In the genomic region with DNA sequence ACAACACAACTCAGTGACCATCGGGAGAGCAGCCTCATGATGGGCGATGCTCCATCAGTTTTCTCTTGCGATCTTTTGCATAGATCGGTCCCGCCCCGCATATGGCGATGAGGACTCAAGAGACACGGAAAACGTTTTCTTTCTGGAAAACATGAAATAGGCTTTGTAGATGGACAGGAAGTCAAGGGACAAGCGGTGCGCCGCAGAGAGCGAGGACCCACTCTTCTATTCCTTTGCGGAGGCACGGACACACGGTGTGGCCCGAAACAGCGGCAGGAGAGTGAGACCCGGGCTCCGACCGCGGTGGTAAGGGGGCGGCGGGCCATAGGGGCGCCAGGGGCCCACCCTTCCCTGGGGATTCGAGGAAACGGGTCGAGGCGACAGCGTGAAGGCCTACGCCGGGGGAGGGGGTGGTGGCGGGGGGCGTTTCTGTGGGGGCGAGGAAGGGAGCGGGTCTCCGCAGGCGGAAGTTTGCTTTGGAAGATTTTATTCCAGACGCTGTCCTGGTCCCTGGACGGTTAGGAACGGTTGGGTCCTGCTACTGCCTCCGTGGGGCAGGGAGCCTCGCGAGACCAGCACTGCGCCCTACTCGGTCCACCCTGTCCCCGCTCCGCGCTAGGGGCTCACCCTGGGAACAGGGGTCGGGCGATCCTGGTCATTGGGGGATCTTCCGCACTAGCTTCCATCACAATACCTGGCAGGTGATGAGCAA, we compare ENCODE assay signal across 8 cellular contexts. TPM values are rescaled to one million over a fixed set of nuclear protein-coding genes. Genes with fewer than 3 reads are reported as not detected.
DNase-seq lines count a peak whose midpoint lies in the region; ATAC-seq and TF ChIP-seq lines count a peak whose summit lies in the region.

No MANE protein-coding gene starts in this region.

- CTCF ChIA-PET in IMR-90 (lab: Yijun Ruan, JAX): interaction anchor here (0.6 kb wide), 1 partner anchor 136 kb away, joined by 5 read pairs; no protein-coding TSS in a partner anchor

- H2AK5ac ChIP-seq in IMR-90 (ENCODE audit: low read depth, low read length): no peak overlapping the region

- H3K9me3 ChIP-seq in IMR-90 (ENCODE audit: control insufficient read depth, insufficient read depth, low read length): no peaks in the 10 kb centered on the region

- no peak overlapping the region for H4K5ac ChIP-seq in IMR-90 (ENCODE audit: low read depth, low read length)

- no peak overlapping the region for H2BK15ac ChIP-seq in IMR-90 (ENCODE audit: low read depth, low read length)

- BruUV-seq in IMR-90 (replicated peaks; lab: Mats Ljungman, UMichigan): no TSS peak

- peaks cover 2% of the 10 kb centered on the region for H3K4me1 ChIP-seq in IMR-90 (ENCODE audit: control insufficient read depth, insufficient read depth, low read length)

- no peak overlapping the region for H2BK120ac ChIP-seq in IMR-90 (ENCODE audit: low read depth, low read length)

- in situ Hi-C loops in IMR-90 (cut with MboI; ENCODE audit: low sequenced_read_pairs): no loop called here

- no peak overlapping the region for H2AK9ac ChIP-seq in IMR-90 (replicated peaks; ENCODE audit: low read depth, low read length, poor library complexity)

- POLR2A ChIA-PET in IMR-90 (lab: Charles Lee; ENCODE audit: unreplicated experiment): no interaction called here

- H3K14ac ChIP-seq in IMR-90 (replicated peaks; ENCODE audit: low read depth, low read length): no peak overlapping the region

- no peak overlapping the region for H2BK5ac ChIP-seq in IMR-90 (ENCODE audit: low read depth, low read length, poor library complexity, severe bottlenecking)

- no peaks in the 10 kb centered on the region for H4K20me1 ChIP-seq in IMR-90 (ENCODE audit: insufficient read depth, low read length)

- H3K4me3 ChIP-seq in IMR-90 (ENCODE audit: insufficient read depth, low read depth, low read length) (peak overlapping the region; percentile 55), WI38 (ENCODE audit: low read depth, low read length) (peak overlapping the region; percentile 62), foreskin fibroblast (ENCODE audit: low read depth in 1 of 2, low read length in 2 of 2) (peak overlapping the region; percentile 52 to 63)

- TF ChIP-seq RAD21 in IMR-90 (IDR thresholded peaks at IDR 0.05; ENCODE audit: low read length): no peak

- intact Hi-C loops in IMR-90 (cut with micrococcal nuclease) (no loop called here), posterior vena cava (cut with DNase I) (no loop called here)

- H3K79me1 ChIP-seq in IMR-90 (ENCODE audit: low read depth in 1 of 2, low read length in 2 of 2): no peaks in the 10 kb centered on the region

- DNase-seq in NCI-H345 (lab: John Stamatoyannopoulos, UW): peak; percentile 48
- DNase-seq in NCI-H345 treated with DMSO at 0.1 percent for 48 hours (lab: John Stamatoyannopoulos, UW; ENCODE audit: unreplicated experiment): no peak
- DNase-seq in IMR-90: no peak
- DNase-seq in foreskin fibroblast: peak in 1 of 2 donors; percentile 23
- peak; percentile 82 for DNase-seq in posterior vena cava (ENCODE audit: low spot score)
- DNase-seq in NCI-H1048 (lab: John Stamatoyannopoulos, UW): no peak
- DNase-seq in cerebellar cortex (ENCODE audit: low spot score): no peak

- H3K9ac ChIP-seq in IMR-90 (ENCODE audit: low read depth, low read length): peak overlapping the region; percentile 48; the same call in 1 of the 2 replicates

- peak overlapping the region; percentile 86 for H3K4me2 ChIP-seq in IMR-90 (ENCODE audit: low read depth, low read length)

- peak overlapping the region; percentile 96 for H2AFZ ChIP-seq in IMR-90 (replicated peaks; ENCODE audit: low read length, poor library complexity)

- H3K18ac ChIP-seq in IMR-90 (ENCODE audit: low read depth, low read length): no peak overlapping the region

- 0 out of 2 replicates have a peak overlapping the region, but pooled peaks have one; percentile 61 for H3K23ac ChIP-seq in IMR-90 (ENCODE audit: low read depth, low read length)

- H4K91ac ChIP-seq in IMR-90 (ENCODE audit: insufficient read depth, low read depth, low read length): no peak overlapping the region

- H2BK20ac ChIP-seq in IMR-90 (ENCODE audit: low read depth, low read length): no peak overlapping the region

- H3K27ac ChIP-seq in IMR-90 (ENCODE audit: insufficient read depth, low read length): no peak overlapping the region

- 3% methylated on average over 27 of the region's 52 CpGs; no CpG with 5 or more reads in 1 of the 2 experiments for WGBS in IMR-90 (ENCODE audit: extremely low coverage in 2 of 2, insufficient read length in 1 of 2), 2 experiments

- H3K9me1 ChIP-seq in IMR-90 (ENCODE audit: insufficient read depth, low read length): no peaks in the 10 kb centered on the region

- no peaks in the 10 kb centered on the region for H3K36me3 ChIP-seq in IMR-90 (ENCODE audit: control insufficient read depth, insufficient read depth, low read length)

- H3K56ac ChIP-seq in IMR-90 (ENCODE audit: extremely low read depth, insufficient read depth, low read length): no peak overlapping the region

- no peak overlapping the region for H3K4ac ChIP-seq in IMR-90 (ENCODE audit: low read depth, low read length)

- no peak; the same call in none of the 2 replicates for ATAC-seq in IMR-90 (ENCODE audit: low read depth)

- dilution Hi-C loops in IMR-90 (cut with HindIII; ENCODE audit: low sequenced_read_pairs, unreplicated experiment): loop anchor here (25.0 kb wide), 1 partner anchor 96 kb away; no protein-coding TSS in a partner anchor

- peaks cover 5% of the 10 kb centered on the region for H3K27me3 ChIP-seq in IMR-90 (ENCODE audit: control insufficient read depth, insufficient read depth, low read length)

- peak overlapping the region in 1 of 2 experiments; percentile 35; a peak in 2 of 4 replicates for H4K8ac ChIP-seq in IMR-90 (ENCODE audit: low read depth in 2 of 2, low read length in 2 of 2)

- TF ChIP-seq POLR2A in IMR-90 (IDR thresholded peaks at IDR 0.05; ENCODE audit: low read depth, low read length): no peak

- TF ChIP-seq CTCF in IMR-90 (conservative IDR thresholded peaks at IDR 0.05; ENCODE audit: low read depth, low read length) (no peak), WI38 (IDR thresholded peaks at IDR 0.05; ENCODE audit: low read depth, low read length) (no peak), foreskin fibroblast (IDR thresholded peaks at IDR 0.05; ENCODE audit: low read depth, low read length) (no peak)

TF ChIP-seq in IMR-90, 13 proteins besides CTCF, POLR2A, EP300 and RAD21:
- TF ChIP-seq NFE2L2 (IDR thresholded peaks at IDR 0.05; ENCODE audit: low read depth, low read length) (no peak), MAFK (IDR thresholded peaks at IDR 0.05; ENCODE audit: low read depth, low read length) (no peak), BHLHE40 (IDR thresholded peaks at IDR 0.05; ENCODE audit: low read depth, low read length) (no peak), MAZ (IDR thresholded peaks at IDR 0.05; ENCODE audit: borderline replicate concordance, low read depth, low read length) (no peak), SMC3 (IDR thresholded peaks at IDR 0.05; ENCODE audit: low read depth, low read length) (no peak), RFX5 (IDR thresholded peaks at IDR 0.05; ENCODE audit: low read depth, low read length) (no peak), RCOR1 (IDR thresholded peaks at IDR 0.05; ENCODE audit: insufficient replicate concordance, low read length) (no peak), CHD1 (IDR thresholded peaks at IDR 0.05; ENCODE audit: low read depth, low read length) (no peak), CEBPB (IDR thresholded peaks at IDR 0.05; ENCODE audit: low read depth, low read length) (no peak), MXI1 (IDR thresholded peaks at IDR 0.05; ENCODE audit: borderline replicate concordance, low read depth, low read length) (no peak), FOS (IDR thresholded peaks at IDR 0.05; ENCODE audit: low read depth, low read length) (no peak)

RNA-seq across cellular contexts. Expression of a gene that starts 0.8 kb away (rescaled TPM):
- total RNA-seq in IMR-90 (2012; rRNA removed) (2.2 TPM in 2 replicates), posterior vena cava (1 to 10 TPM; 4.7 to 5.1 TPM)
- polyA plus RNA-seq in IMR-90 (2012; rRNA removed): 0.86 and 1.2 TPM in 2 replicates
- polyA plus RNA-seq in IMR-90 (2012; cell fraction: cytosol; rRNA removed): 0.45 and 0.58 TPM in 2 replicates
- 0.21 and 1.2 TPM in 2 replicates for polyA plus RNA-seq in IMR-90 (2012; cell fraction: nucleus; rRNA removed; ENCODE audit: low replicate concordance)

RNA-seq across cellular contexts. Expression of a gene that starts 14.1 kb away (rescaled TPM):
- total RNA-seq in IMR-90 (2012; rRNA removed) (not detected in 2 replicates), posterior vena cava (not detected)
- not detected in 2 replicates for polyA plus RNA-seq in IMR-90 (2012; rRNA removed)
- not detected in 2 replicates for polyA plus RNA-seq in IMR-90 (2012; cell fraction: cytosol; rRNA removed)
- not detected in 2 replicates for polyA plus RNA-seq in IMR-90 (2012; cell fraction: nucleus; rRNA removed; ENCODE audit: low replicate concordance)

RNA-seq across cellular contexts. Expression of a gene that starts 27.8 kb away (rescaled TPM):
- total RNA-seq in IMR-90 (2012; rRNA removed): 65.4 and 85.8 TPM in 2 replicates
- polyA plus RNA-seq in IMR-90 (2012; rRNA removed): 77.3 and 87.5 TPM in 2 replicates
- 37.2 and 62.6 TPM in 2 replicates for polyA plus RNA-seq in IMR-90 (2012; cell fraction: cytosol; rRNA removed)
- polyA plus RNA-seq in IMR-90 (2012; cell fraction: nucleus; rRNA removed; ENCODE audit: low replicate concordance): 37.5 and 93.0 TPM in 2 replicates
- total RNA-seq in posterior vena cava: 10 to 100 TPM; 46.3 to 49.1 TPM

RNA-seq across cellular contexts. Expression of a gene that starts 40.5 kb away (rescaled TPM):
- total RNA-seq in IMR-90 (2012; rRNA removed) (not detected in 2 replicates), posterior vena cava (not detected)
- polyA plus RNA-seq in IMR-90 (2012; rRNA removed): not detected in 2 replicates
- polyA plus RNA-seq in IMR-90 (2012; cell fraction: cytosol; rRNA removed): not detected in 2 replicates
- polyA plus RNA-seq in IMR-90 (2012; cell fraction: nucleus; rRNA removed; ENCODE audit: low replicate concordance): not detected in 2 replicates

RNA-seq across cellular contexts. Expression of a gene that starts 48.5 kb away (rescaled TPM):
- total RNA-seq in IMR-90 (2012; rRNA removed): not detected in 2 replicates
- polyA plus RNA-seq in IMR-90 (2012; rRNA removed): not detected in 2 replicates
- polyA plus RNA-seq in IMR-90 (2012; cell fraction: cytosol; rRNA removed): 0.03 TPM in 1 of 2 replicates, not detected in the other
- not detected in 2 replicates for polyA plus RNA-seq in IMR-90 (2012; cell fraction: nucleus; rRNA removed; ENCODE audit: low replicate concordance)
- not detected for total RNA-seq in posterior vena cava

Comparison
In these comparisons a context has a peak if more than half of its experiments do, and no peak if none do; other contexts are left out.
1. DNase-seq: peak in NCI-H345 (single experiment) and posterior vena cava (single experiment); none in NCI-H345 treated with DMSO at 0.1 percent for 48 hours (single experiment), IMR-90 (single experiment), NCI-H1048 (single experiment) and cerebellar cortex (single experiment).
2. Peak in every context shown above with its lines, with median percentiles within 50 percentile points of each other: H3K4me3 ChIP-seq.